In the genomic region with DNA sequence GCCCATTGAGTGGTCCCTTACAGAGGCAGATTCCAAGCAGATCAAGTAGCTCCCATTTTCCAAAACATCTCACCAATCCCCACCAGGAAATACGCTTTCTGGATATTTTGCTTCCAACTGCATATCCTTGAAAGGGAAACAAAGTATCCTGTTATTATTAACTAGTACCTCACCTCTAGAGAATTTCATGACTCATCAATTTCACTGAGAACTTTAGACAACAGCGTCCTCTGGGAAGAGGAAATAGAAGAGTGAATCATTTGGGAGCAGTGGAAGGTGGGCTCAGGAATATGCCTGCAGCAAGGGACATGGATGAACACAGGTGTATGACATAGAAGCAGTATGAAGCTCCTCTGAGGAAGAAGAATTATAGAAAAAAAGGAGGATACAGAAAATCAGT, we compare ENCODE assay signal across 14 cellular contexts.
DNase-seq lines count a peak whose midpoint lies in the region; ATAC-seq, FAIRE-seq and TF ChIP-seq lines count a peak whose summit lies in the region.
"Had no signal": no experiment of that assay in that cellular context is flagged by ENCODE, and none has a peak within 500 bp of the region (broad histone marks: within the 10 kb centered on the region; RNA-seq: fewer than 3 reads in every experiment).

No MANE protein-coding gene starts in this region.

- H3K4me3 ChIP-seq in GM23248, result no peak overlapping the region
- H3K4me3 ChIP-seq: prostate gland, SK-N-MC had no signal

- H3K27ac ChIP-seq in GM23248, result no peak overlapping the region
- H3K27ac ChIP-seq: prostate gland, SK-N-MC had no signal

- no peaks in the 10 kb centered on the region for H3K36me3 ChIP-seq in GM23248 (ENCODE audit: low read depth)
- H3K36me3 ChIP-seq: prostate gland had no signal

- H3K27me3 ChIP-seq in GM23248 (replicated peaks; ENCODE audit: insufficient read depth), result peaks cover 9% of the 10 kb centered on the region; the same call in 1 of the 2 replicates

- TF ChIP-seq POLR2A in H54 (IDR thresholded peaks at IDR 0.05; ENCODE audit: low read depth, low read length), result no peak

- H3F3A ChIP-seq in GM23248 (ENCODE audit: insufficient read depth), result peaks cover 5% of the 10 kb centered on the region; the same call in 1 of the 2 replicates

- H3K79me2 ChIP-seq in GM23248 (ENCODE audit: insufficient read depth), result no peaks in the 10 kb centered on the region

- H3K4me1 ChIP-seq in GM23248 (ENCODE audit: insufficient read depth), result peaks cover 11% of the 10 kb centered on the region
- H3K4me1 ChIP-seq: prostate gland had no signal

- no peaks in the 10 kb centered on the region for H3K9me2 ChIP-seq in GM23248 (ENCODE audit: insufficient read depth)

- H3K9me3 ChIP-seq in GM23248 (ENCODE audit: low read depth), result no peaks in the 10 kb centered on the region
- H3K9me3 ChIP-seq: prostate gland had no signal

- 39 to 44% methylated on average over 2 of the region's 2 CpGs for WGBS in GM23248 (ENCODE audit: low coverage in 1 of 2, low lambda C conversion rate in 2 of 2, missing lambda C conversion rate in 2 of 2), 2 experiments

- DNase-seq in GM23248, result peak; percentile 67
- DNase-seq in fibroblast of gingiva (ENCODE audit: low read depth), result peak; percentile 6
- peak; percentile 93 for DNase-seq in renal cortical epithelial cell (ENCODE audit: low read depth)
- no peak for DNase-seq in H54 (ENCODE audit: insufficient read length, low spot score)
- no peak for DNase-seq in NCI-H1930 (lab: John Stamatoyannopoulos, UW)
- DNase-seq: CD8-positive, alpha-beta memory T cell; NCI-H1105 treated with DMSO at 0.1 percent for 48 hours; NCI-H526 treated with DMSO at 0.1 percent for 48 hours had no signal

- H2AFZ ChIP-seq in GM23248, result no peak overlapping the region

- H4K20me1 ChIP-seq in GM23248 (ENCODE audit: insufficient read depth), result no peaks in the 10 kb centered on the region

- no peak overlapping the region for H3K9ac ChIP-seq in GM23248

- in situ Hi-C loops in GM23248 (cut with MboI), result loop anchor here (25.0 kb wide), 1 partner anchor 531 kb away; no protein-coding TSS in a partner anchor

- peak overlapping the region; percentile 2 for H3K4me2 ChIP-seq in GM23248 (ENCODE audit: unreplicated experiment)

- ATAC-seq in SK-N-SH treated with all-trans-retinoic acid at 6 μM for 48 hours (peak; percentile 65), HG02884 (IDR thresholded peaks at IDR 0.05; ENCODE audit: unreplicated experiment) (no peak), HG02588 (IDR thresholded peaks at IDR 0.05; ENCODE audit: unreplicated experiment) (no peak)
- ATAC-seq: activated CD4-positive, CD25-positive, alpha-beta regulatory T cell treated with anti-CD3 and anti-CD28 coated beads, Interleukin-2, amount 50 U/mL, for 24 hours had no signal

- no peak for FAIRE-seq in H54 (lab: Jason Lieb, UNC)

TF ChIP-seq in SK-N-SH treated with all-trans-retinoic acid at 6 μM for 48 hours, 23 proteins besides CTCF, POLR2A, EP300 and RAD21:
- TF ChIP-seq CSDC2 (CRISPR knock-in tag; IDR thresholded peaks at IDR 0.05), result no peak
- TF ChIP-seq ZC3H10 (CRISPR knock-in tag; IDR thresholded peaks at IDR 0.05), result peak; percentile 19; the same call in 1 of the 2 replicates

Comparison
In these comparisons a context has a peak if more than half of its experiments do, and no peak if none do; other contexts are left out.
1. DNase-seq: peak in GM23248 (single experiment), fibroblast of gingiva (single experiment) and renal cortical epithelial cell (single experiment); none in H54 (single experiment) and NCI-H1930 (0 of 2).